1 cellular context compared by ENCODE assay signal in the genomic region with DNA sequence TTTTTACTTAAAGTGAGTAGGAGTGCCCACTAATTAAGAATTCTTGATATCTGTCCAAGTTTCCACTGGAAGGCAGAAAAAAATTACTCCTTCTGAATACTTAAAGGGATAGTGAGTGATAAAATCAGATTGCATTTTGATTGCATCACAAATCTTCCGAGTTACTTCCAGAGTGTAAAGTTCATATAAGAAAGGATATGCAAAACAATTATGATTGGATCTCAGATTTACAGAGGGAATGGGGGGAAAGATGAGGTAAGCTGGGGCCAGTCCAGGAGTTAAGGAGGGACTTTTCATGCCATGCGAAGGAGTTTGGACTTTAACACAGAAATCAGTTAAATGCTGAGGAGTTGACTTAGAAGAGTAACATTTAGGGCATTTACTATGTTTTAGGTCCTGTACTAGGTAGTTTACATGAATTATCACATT.
A peak's percentile ranks its signal among the peaks of the same experiment; 100 is the strongest.
TF ChIP-seq lines count a peak whose summit lies in the region.

No MANE protein-coding gene starts in this region.

TF ChIP-seq in HEK293, 187 proteins besides CTCF, POLR2A, EP300 and RAD21 (continued from another document):
- TF ChIP-seq, protein P1, sequence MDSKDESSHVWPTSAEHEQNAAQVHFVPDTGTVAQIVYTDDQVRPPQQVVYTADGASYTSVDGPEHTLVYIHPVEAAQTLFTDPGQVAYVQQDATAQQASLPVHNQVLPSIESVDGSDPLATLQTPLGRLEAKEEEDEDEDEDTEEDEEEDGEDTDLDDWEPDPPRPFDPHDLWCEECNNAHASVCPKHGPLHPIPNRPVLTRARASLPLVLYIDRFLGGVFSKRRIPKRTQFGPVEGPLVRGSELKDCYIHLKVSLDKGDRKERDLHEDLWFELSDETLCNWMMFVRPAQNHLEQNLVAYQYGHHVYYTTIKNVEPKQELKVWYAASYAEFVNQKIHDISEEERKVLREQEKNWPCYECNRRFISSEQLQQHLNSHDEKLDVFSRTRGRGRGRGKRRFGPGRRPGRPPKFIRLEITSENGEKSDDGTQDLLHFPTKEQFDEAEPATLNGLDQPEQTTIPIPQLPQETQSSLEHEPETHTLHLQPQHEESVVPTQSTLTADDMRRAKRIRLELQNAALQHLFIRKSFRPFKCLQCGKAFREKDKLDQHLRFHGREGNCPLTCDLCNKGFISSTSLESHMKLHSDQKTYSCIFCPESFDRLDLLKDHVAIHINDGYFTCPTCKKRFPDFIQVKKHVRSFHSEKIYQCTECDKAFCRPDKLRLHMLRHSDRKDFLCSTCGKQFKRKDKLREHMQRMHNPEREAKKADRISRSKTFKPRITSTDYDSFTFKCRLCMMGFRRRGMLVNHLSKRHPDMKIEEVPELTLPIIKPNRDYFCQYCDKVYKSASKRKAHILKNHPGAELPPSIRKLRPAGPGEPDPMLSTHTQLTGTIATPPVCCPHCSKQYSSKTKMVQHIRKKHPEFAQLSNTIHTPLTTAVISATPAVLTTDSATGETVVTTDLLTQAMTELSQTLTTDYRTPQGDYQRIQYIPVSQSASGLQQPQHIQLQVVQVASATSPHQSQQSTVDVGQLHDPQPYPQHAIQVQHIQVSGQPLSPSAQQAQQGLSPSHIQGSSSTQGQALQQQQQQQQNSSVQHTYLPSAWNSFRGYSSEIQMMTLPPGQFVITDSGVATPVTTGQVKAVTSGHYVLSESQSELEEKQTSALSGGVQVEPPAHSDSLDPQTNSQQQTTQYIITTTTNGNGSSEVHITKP (tag by site-specific recombination; IDR thresholded peaks at IDR 0.05) = peak; percentile 57
- TF ChIP-seq ZNF624 (tag by site-specific recombination; IDR thresholded peaks at IDR 0.05) (no peak), OSR2 (tag by site-specific recombination; IDR thresholded peaks at IDR 0.05) (peak; percentile 58), ZBTB17 (tag by site-specific recombination; IDR thresholded peaks at IDR 0.05) (peak; percentile 74), ZNF843 (tag by site-specific recombination; IDR thresholded peaks at IDR 0.05) (peak; percentile 12; the same call in 1 of the 2 replicates), ZNF174 (tag by site-specific recombination; IDR thresholded peaks at IDR 0.05) (no peak), ZFP69B (tag by site-specific recombination; IDR thresholded peaks at IDR 0.05) (peak; percentile 19; the same call in 1 of the 2 replicates), ZNF311 (tag by site-specific recombination; IDR thresholded peaks at IDR 0.05; ENCODE audit: borderline replicate concordance) (no peak), ZNF521 (tag by site-specific recombination; IDR thresholded peaks at IDR 0.05) (no peak), ZNF341 (tag by site-specific recombination; IDR thresholded peaks at IDR 0.05; ENCODE audit: low read depth) (no peak), ZEB2 (tag by site-specific recombination; IDR thresholded peaks at IDR 0.05) (peak; percentile 63; the same call in 1 of the 2 replicates), FEZF1 (tag by site-specific recombination; IDR thresholded peaks at IDR 0.05) (peak; percentile 26), BCL11A (tag by site-specific recombination; IDR thresholded peaks at IDR 0.05; ENCODE audit: low read depth) (no peak), ZNF366 (tag by site-specific recombination; conservative IDR thresholded peaks at IDR 0.05) (0 out of 2 replicates have a peak, but pooled peaks have one; percentile 30)
- TF ChIP-seq, protein P2, sequence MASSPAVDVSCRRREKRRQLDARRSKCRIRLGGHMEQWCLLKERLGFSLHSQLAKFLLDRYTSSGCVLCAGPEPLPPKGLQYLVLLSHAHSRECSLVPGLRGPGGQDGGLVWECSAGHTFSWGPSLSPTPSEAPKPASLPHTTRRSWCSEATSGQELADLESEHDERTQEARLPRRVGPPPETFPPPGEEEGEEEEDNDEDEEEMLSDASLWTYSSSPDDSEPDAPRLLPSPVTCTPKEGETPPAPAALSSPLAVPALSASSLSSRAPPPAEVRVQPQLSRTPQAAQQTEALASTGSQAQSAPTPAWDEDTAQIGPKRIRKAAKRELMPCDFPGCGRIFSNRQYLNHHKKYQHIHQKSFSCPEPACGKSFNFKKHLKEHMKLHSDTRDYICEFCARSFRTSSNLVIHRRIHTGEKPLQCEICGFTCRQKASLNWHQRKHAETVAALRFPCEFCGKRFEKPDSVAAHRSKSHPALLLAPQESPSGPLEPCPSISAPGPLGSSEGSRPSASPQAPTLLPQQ (tag by site-specific recombination; IDR thresholded peaks at IDR 0.05) = peak; percentile 63
- TF ChIP-seq, protein P3, sequence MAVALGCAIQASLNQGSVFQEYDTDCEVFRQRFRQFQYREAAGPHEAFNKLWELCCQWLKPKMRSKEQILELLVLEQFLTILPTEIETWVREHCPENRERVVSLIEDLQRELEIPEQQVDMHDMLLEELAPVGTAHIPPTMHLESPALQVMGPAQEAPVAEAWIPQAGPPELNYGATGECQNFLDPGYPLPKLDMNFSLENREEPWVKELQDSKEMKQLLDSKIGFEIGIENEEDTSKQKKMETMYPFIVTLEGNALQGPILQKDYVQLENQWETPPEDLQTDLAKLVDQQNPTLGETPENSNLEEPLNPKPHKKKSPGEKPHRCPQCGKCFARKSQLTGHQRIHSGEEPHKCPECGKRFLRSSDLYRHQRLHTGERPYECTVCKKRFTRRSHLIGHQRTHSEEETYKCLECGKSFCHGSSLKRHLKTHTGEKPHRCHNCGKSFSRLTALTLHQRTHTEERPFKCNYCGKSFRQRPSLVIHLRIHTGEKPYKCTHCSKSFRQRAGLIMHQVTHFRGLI (tag by site-specific recombination; IDR thresholded peaks at IDR 0.05) = no peak
- TF ChIP-seq, protein P4, sequence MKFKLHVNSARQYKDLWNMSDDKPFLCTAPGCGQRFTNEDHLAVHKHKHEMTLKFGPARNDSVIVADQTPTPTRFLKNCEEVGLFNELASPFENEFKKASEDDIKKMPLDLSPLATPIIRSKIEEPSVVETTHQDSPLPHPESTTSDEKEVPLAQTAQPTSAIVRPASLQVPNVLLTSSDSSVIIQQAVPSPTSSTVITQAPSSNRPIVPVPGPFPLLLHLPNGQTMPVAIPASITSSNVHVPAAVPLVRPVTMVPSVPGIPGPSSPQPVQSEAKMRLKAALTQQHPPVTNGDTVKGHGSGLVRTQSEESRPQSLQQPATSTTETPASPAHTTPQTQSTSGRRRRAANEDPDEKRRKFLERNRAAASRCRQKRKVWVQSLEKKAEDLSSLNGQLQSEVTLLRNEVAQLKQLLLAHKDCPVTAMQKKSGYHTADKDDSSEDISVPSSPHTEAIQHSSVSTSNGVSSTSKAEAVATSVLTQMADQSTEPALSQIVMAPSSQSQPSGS (tag by site-specific recombination; IDR thresholded peaks at IDR 0.05; ENCODE audit: low read depth) = peak; percentile 75
- TF ChIP-seq, protein P5, sequence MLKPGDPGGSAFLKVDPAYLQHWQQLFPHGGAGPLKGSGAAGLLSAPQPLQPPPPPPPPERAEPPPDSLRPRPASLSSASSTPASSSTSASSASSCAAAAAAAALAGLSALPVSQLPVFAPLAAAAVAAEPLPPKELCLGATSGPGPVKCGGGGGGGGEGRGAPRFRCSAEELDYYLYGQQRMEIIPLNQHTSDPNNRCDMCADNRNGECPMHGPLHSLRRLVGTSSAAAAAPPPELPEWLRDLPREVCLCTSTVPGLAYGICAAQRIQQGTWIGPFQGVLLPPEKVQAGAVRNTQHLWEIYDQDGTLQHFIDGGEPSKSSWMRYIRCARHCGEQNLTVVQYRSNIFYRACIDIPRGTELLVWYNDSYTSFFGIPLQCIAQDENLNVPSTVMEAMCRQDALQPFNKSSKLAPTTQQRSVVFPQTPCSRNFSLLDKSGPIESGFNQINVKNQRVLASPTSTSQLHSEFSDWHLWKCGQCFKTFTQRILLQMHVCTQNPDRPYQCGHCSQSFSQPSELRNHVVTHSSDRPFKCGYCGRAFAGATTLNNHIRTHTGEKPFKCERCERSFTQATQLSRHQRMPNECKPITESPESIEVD (tag by site-specific recombination; IDR thresholded peaks at IDR 0.05) = peak; percentile 78
- TF ChIP-seq, protein P6, sequence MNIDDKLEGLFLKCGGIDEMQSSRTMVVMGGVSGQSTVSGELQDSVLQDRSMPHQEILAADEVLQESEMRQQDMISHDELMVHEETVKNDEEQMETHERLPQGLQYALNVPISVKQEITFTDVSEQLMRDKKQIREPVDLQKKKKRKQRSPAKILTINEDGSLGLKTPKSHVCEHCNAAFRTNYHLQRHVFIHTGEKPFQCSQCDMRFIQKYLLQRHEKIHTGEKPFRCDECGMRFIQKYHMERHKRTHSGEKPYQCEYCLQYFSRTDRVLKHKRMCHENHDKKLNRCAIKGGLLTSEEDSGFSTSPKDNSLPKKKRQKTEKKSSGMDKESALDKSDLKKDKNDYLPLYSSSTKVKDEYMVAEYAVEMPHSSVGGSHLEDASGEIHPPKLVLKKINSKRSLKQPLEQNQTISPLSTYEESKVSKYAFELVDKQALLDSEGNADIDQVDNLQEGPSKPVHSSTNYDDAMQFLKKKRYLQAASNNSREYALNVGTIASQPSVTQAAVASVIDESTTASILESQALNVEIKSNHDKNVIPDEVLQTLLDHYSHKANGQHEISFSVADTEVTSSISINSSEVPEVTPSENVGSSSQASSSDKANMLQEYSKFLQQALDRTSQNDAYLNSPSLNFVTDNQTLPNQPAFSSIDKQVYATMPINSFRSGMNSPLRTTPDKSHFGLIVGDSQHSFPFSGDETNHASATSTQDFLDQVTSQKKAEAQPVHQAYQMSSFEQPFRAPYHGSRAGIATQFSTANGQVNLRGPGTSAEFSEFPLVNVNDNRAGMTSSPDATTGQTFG (tag by site-specific recombination; IDR thresholded peaks at IDR 0.05; ENCODE audit: borderline replicate concordance) = no peak
TF ChIP-seq in HEK293: peak in this region for 13.
